In genomic region chr6:73353636-73354388, GRCh38 we compare ENCODE assay signal across 38 cellular contexts. TPM values are rescaled to one million over a fixed set of nuclear protein-coding genes. Genes with fewer than 3 reads are reported as not detected.
"Had no signal": no experiment of that assay in that cellular context is flagged by ENCODE, and none has a peak within 500 bp of the region (broad histone marks: within the 10 kb centered on the region; RNA-seq: fewer than 3 reads in every experiment).

A gene with protein sequence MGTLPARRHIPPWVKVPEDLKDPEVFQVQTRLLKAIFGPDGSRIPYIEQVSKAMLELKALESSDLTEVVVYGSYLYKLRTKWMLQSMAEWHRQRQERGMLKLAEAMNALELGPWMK (minus strand): TSS chr6:73354276. CDS start chr6:73354225, 51 bp downstream.

- H3K9me3 ChIP-seq: colonic mucosa, esophagus squamous epithelium, heart right ventricle, ovary, psoas muscle, sigmoid colon, stomach, tibial artery had no signal

- H3K4me3 Mint-ChIP-seq: dendritic cell treated with granulocyte-macrophage colony-stimulating factor and Interleukin-4, amounts not matched to agents 40 ng/mL and 50 ng/mL, for 4 days; endodermal cell; naive thymus-derived CD8-positive, alpha-beta T cell; nephron progenitor cell; stimulated activated effector memory CD8-positive, alpha-beta T cell treated with anti-CD3 and anti-CD28 coated beads, Interleukin-12 subunit alpha, Interleukin-12 subunit beta, amount 100 ng/mL, for 72 hours; type B pancreatic cell had no signal

- H3K27ac Mint-ChIP-seq: dendritic cell treated with granulocyte-macrophage colony-stimulating factor and Interleukin-4, amounts not matched to agents 40 ng/mL and 50 ng/mL, for 4 days; endodermal cell; naive thymus-derived CD8-positive, alpha-beta T cell; nephron progenitor cell; stimulated activated effector memory CD8-positive, alpha-beta T cell treated with anti-CD3 and anti-CD28 coated beads, Interleukin-12 subunit alpha, Interleukin-12 subunit beta, amount 100 ng/mL, for 72 hours; type B pancreatic cell had no signal

- H3K36me3 Mint-ChIP-seq: naive thymus-derived CD8-positive, alpha-beta T cell; stimulated activated effector memory CD8-positive, alpha-beta T cell treated with anti-CD3 and anti-CD28 coated beads, Interleukin-12 subunit alpha, Interleukin-12 subunit beta, amount 100 ng/mL, for 72 hours; type B pancreatic cell had no signal

- H3K4me1 ChIP-seq: colonic mucosa, esophagus squamous epithelium, heart right ventricle, left lung, psoas muscle, sigmoid colon, stomach, tibial artery had no signal

- H3K36me3 ChIP-seq: colonic mucosa, esophagus squamous epithelium, heart right ventricle, left lung, ovary, sigmoid colon, stomach, tibial artery had no signal

- H3K27me3 ChIP-seq: colonic mucosa, ovary had no signal

- DNase-seq: colonic mucosa; effector CD8-positive, alpha-beta T cell; endodermal cell; esophagus squamous epithelium; foreskin melanocyte; glutamatergic neuron; heart right ventricle; hippocampal formation; left cardiac atrium; left lung; mammary epithelial cell; mesendoderm; midbrain; naive thymus-derived CD8-positive, alpha-beta T cell; nephron progenitor cell; occipital lobe; ovary; posterior cingulate gyrus; psoas muscle; right cardiac atrium; sigmoid colon; stimulated activated CD4-positive, alpha-beta T cell treated with anti-CD3 and anti-CD28 coated beads, Interleukin-2, amount 100 ng/mL, for 24 hours; stimulated activated CD4-positive, alpha-beta T cell treated with anti-CD3 and anti-CD28 coated beads, Interleukin-4, amount 100 ng/mL, for 24 hours; stimulated activated naive CD4-positive, alpha-beta T cell treated with Interleukin-2 at 50 U/mL for 16 hours; stomach; tibial artery had no signal

- ATAC-seq: heart right ventricle; left cardiac atrium; left lung; naive thymus-derived CD8-positive, alpha-beta T cell; psoas muscle; right cardiac atrium; stimulated activated effector memory CD8-positive, alpha-beta T cell treated with anti-CD3 and anti-CD28 coated beads, Interleukin-12 subunit alpha, Interleukin-12 subunit beta, amount 100 ng/mL, for 72 hours had no signal

- H3K4me1 Mint-ChIP-seq: nephron progenitor cell; stimulated activated effector memory CD8-positive, alpha-beta T cell treated with anti-CD3 and anti-CD28 coated beads, Interleukin-12 subunit alpha, Interleukin-12 subunit beta, amount 100 ng/mL, for 72 hours had no signal

- H3K27ac ChIP-seq: colonic mucosa, esophagus squamous epithelium, heart right ventricle, left lung, ovary, psoas muscle, sigmoid colon, stomach, tibial artery had no signal

- H3K9me3 Mint-ChIP-seq: dendritic cell treated with granulocyte-macrophage colony-stimulating factor and Interleukin-4, amounts not matched to agents 40 ng/mL and 50 ng/mL, for 4 days; endodermal cell; stimulated activated effector memory CD8-positive, alpha-beta T cell treated with anti-CD3 and anti-CD28 coated beads, Interleukin-12 subunit alpha, Interleukin-12 subunit beta, amount 100 ng/mL, for 72 hours; type B pancreatic cell had no signal

- H3K4me3 ChIP-seq: colonic mucosa, esophagus squamous epithelium, heart right ventricle, left lung, ovary, psoas muscle, sigmoid colon, stomach, tibial artery had no signal

RNA-seq across cellular contexts. Expression of the gene that starts here (rescaled TPM):
- total RNA-seq: colonic mucosa; endodermal cell; endothelial cell of umbilical vein; epithelial cell of proximal tubule; esophagus squamous epithelium; heart right ventricle; kidney epithelial cell; left cardiac atrium; left lung; lower leg skin; mammary epithelial cell; mucosa of gallbladder; naive thymus-derived CD8-positive, alpha-beta T cell; occipital lobe; ovary; psoas muscle; renal cortical epithelial cell; right cardiac atrium; sigmoid colon; skeletal muscle tissue; stomach; subcutaneous adipose tissue; temporal lobe had no signal
- polyA plus RNA-seq: endothelial cell of umbilical vein; heart right ventricle; mammary epithelial cell; naive thymus-derived CD8-positive, alpha-beta T cell; psoas muscle; right cardiac atrium; sigmoid colon; stomach had no signal
